In the genomic region with DNA sequence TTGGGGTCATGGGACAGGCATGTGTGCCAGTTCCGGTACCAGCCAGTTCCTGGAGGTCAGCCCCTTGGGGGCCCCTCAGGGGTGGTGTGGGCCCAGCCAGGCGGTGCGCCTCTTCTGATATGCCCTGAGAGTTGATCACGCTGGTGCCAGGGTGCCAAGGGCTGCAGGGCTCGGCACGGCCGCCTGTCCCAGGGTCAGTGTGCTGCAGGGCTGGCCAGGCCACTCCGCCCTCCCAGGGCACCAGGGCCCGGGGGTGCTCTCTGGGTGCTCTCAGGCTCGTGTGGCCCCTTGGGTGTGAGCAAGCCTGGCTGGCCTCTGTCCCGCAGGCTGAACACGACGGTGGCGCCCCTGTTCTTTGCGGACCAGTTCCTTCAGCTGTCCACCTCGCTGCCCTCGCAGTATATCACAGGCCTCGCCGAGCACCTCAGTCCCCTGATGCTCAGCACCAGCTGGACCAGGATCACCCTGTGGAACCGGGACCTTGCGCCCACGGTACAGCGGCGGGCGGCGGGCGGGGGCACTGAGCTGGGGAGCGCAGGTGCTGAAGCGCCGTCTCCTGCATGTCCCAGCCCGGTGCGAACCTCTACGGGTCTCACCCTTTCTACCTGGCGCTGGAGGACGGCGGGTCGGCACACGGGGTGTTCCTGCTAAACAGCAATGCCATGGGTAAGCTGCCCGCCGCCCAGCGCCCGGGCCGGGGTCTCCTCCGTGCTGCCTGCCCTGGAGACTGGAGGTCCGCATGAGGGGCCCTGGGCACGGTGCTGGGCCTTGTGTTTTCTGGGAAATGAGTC, we compare ENCODE assay signal across 19 cellular contexts.
"Had no signal": no experiment of that assay in that cellular context is flagged by ENCODE, and none has a peak within 500 bp of the region (broad histone marks: within the 10 kb centered on the region; RNA-seq: fewer than 3 reads in every experiment).

No MANE protein-coding gene starts in this region.

- H3K36me3 Mint-ChIP-seq: naive thymus-derived CD4-positive, alpha-beta T cell had no signal

- DNase-seq: activated CD4-positive, alpha-beta T cell treated with anti-CD3 and anti-CD28 coated beads for 1 hour; activated CD8-positive, alpha-beta memory T cell treated with anti-CD3 and anti-CD28 coated beads for 24 hours; activated CD8-positive, alpha-beta memory T cell treated with anti-CD3 and anti-CD28 coated beads, Interleukin-2, amount 50 U/mL, for 48 hours; activated naive CD4-positive, alpha-beta T cell treated with Interleukin-2 at 50 U/mL for 16 hours; brain microvascular endothelial cell; effector memory CD8-positive, alpha-beta T cell; esophagus squamous epithelium; left ventricle myocardium inferior; mesenchymal stem cell; naive thymus-derived CD4-positive, alpha-beta T cell; stimulated activated CD4-positive, alpha-beta T cell treated with anti-CD3 and anti-CD28 coated beads, Interleukin-1b, Interleukin-23, amount 100 ng/mL, for 48 hours; stimulated activated CD8-positive, alpha-beta memory T cell treated with anti-CD3 and anti-CD28 coated beads, Interleukin-4, amount 100 ng/mL, for 48 hours; stimulated activated naive CD4-positive, alpha-beta T cell; T-helper 2 cell had no signal

- H3K4me3 ChIP-seq: esophagus squamous epithelium, left ventricle myocardium inferior, pancreas, thyroid gland had no signal

- ATAC-seq: effector memory CD8-positive, alpha-beta T cell; naive thymus-derived CD4-positive, alpha-beta T cell; pancreas had no signal

- H3K4me3 Mint-ChIP-seq: central memory CD8-positive, alpha-beta T cell; dendritic cell treated with granulocyte-macrophage colony-stimulating factor and Interleukin-4, amounts not matched to agents 40 ng/mL and 50 ng/mL, for 4 days; effector memory CD8-positive, alpha-beta T cell; naive thymus-derived CD4-positive, alpha-beta T cell had no signal

- H3K9me3 Mint-ChIP-seq: central memory CD8-positive, alpha-beta T cell; dendritic cell treated with granulocyte-macrophage colony-stimulating factor and Interleukin-4, amounts not matched to agents 40 ng/mL and 50 ng/mL, for 4 days; effector memory CD8-positive, alpha-beta T cell; naive thymus-derived CD4-positive, alpha-beta T cell had no signal

- H3K27ac ChIP-seq: brain microvascular endothelial cell, esophagus squamous epithelium, left ventricle myocardium inferior, pancreas, thyroid gland, VCaP had no signal

- H3K27ac Mint-ChIP-seq: dendritic cell treated with granulocyte-macrophage colony-stimulating factor and Interleukin-4, amounts not matched to agents 40 ng/mL and 50 ng/mL, for 4 days; effector memory CD8-positive, alpha-beta T cell; naive thymus-derived CD4-positive, alpha-beta T cell had no signal

- H3K27me3 Mint-ChIP-seq: central memory CD8-positive, alpha-beta T cell; dendritic cell treated with granulocyte-macrophage colony-stimulating factor and Interleukin-4, amounts not matched to agents 40 ng/mL and 50 ng/mL, for 4 days; effector memory CD8-positive, alpha-beta T cell; naive thymus-derived CD4-positive, alpha-beta T cell had no signal

- H3K36me3 ChIP-seq: brain microvascular endothelial cell, pancreas, thyroid gland had no signal

- H3K27me3 ChIP-seq: brain microvascular endothelial cell, esophagus squamous epithelium, pancreas, thyroid gland had no signal

- H3K9me3 ChIP-seq: esophagus squamous epithelium, left ventricle myocardium inferior, pancreas, thyroid gland had no signal
